ENCODE assay signal across 8 cellular contexts in the genomic region with DNA sequence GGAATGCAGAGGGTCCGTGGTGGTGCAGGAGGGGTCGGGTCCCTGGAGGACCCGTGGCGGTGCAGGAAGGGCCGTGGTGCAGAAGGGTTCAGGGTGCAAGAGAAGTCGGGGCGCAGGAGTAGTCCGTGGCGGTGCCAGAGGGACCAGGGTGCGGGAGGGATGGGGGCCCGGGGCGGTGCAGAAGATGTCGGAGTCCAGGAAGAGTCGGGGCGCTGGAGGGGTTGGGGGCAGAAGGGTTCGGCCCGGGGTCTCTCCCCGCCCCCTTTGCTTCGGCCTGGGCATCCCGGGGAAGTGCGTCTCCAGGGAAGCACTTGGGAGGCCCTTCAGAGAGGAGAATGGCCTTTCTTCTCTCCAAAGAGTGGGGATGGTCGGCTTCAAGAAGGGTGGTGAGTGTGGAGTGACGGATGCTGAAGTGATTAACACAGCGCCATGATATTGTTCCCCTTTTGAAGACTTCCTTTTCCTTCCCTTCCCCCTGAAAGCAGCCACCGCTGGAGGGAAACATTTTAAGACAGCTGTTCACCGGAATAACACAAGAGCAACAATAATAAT. TPM values are rescaled to one million over a fixed set of nuclear protein-coding genes. Genes with fewer than 3 reads are reported as not detected.
DNase-seq lines count a peak whose midpoint lies in the region; ATAC-seq lines count a peak whose summit lies in the region.

No MANE protein-coding gene starts in this region.

- H3K9me3 ChIP-seq in right cardiac atrium (ENCODE audit: control insufficient read depth, low read length) (no peaks in the 10 kb centered on the region), skeletal muscle satellite cell (replicated peaks; ENCODE audit: low read length) (no peaks in the 10 kb centered on the region)

- intact Hi-C loops in activated T-helper 1 cell treated with anti-CD3 and anti-CD28 coated beads, Interleukin-12 subunit alpha, Interleukin-12 subunit beta, Interleukin-2, Interleukin-4 antibody, amounts not matched to agents 30 ng/mL and 10 ng/mL and 1 ng/mL, durations not matched to agents 14 hours and 24 hours and 36 hours (cut with micrococcal nuclease), result loop anchor here (2.0 kb wide), 1 partner anchor 68 kb away; the partner anchor contains the start of gene GTPBP4
- intact Hi-C loops in right cardiac atrium (cut with DNase I), result no loop called here

- H3K4me3 Mint-ChIP-seq in activated T-helper 1 cell treated with anti-CD3 and anti-CD28 coated beads, Interleukin-12 subunit alpha, Interleukin-12 subunit beta, Interleukin-2, Interleukin-4 antibody, amounts not matched to agents 30 ng/mL and 10 ng/mL and 1 ng/mL, durations not matched to agents 14 hours and 24 hours and 36 hours, result peak overlapping the region; percentile 97

- H3K27me3 Mint-ChIP-seq in activated T-helper 1 cell treated with anti-CD3 and anti-CD28 coated beads, Interleukin-12 subunit alpha, Interleukin-12 subunit beta, Interleukin-2, Interleukin-4 antibody, amounts not matched to agents 30 ng/mL and 10 ng/mL and 1 ng/mL, durations not matched to agents 14 hours and 24 hours and 36 hours (ENCODE audit: insufficient read depth), result no peaks in the 10 kb centered on the region

- H3K4me1 ChIP-seq in right cardiac atrium (ENCODE audit: control insufficient read depth, insufficient read depth, low read length) (peaks cover 7% of the 10 kb centered on the region), skeletal muscle satellite cell (ENCODE audit: control insufficient read depth, insufficient read depth, low read length) (peaks cover 23% of the 10 kb centered on the region)

- ATAC-seq in GM18498 (IDR thresholded peaks at IDR 0.05; ENCODE audit: unreplicated experiment) (peak; percentile 2), HG03460 (IDR thresholded peaks at IDR 0.05; ENCODE audit: unreplicated experiment) (peak; percentile 14), right cardiac atrium (peak; percentile 19 to 54)

- DNase-seq in activated T-helper 1 cell treated with anti-CD3 and anti-CD28 coated beads, Interleukin-12 subunit alpha, Interleukin-12 subunit beta, Interleukin-2, Interleukin-4 antibody, amounts not matched to agents 30 ng/mL and 10 ng/mL and 1 ng/mL, durations not matched to agents 14 hours and 24 hours and 36 hours (ENCODE audit: low spot score), result no peak
- DNase-seq in right cardiac atrium (no peak), SK-N-DZ (ENCODE audit: low spot score) (no peak), GOT3 (lab: John Stamatoyannopoulos, UW) (no peak), DMS153 (lab: John Stamatoyannopoulos, UW) (no peak)

- peak overlapping the region; percentile 90 for H3K27ac Mint-ChIP-seq in activated T-helper 1 cell treated with anti-CD3 and anti-CD28 coated beads, Interleukin-12 subunit alpha, Interleukin-12 subunit beta, Interleukin-2, Interleukin-4 antibody, amounts not matched to agents 30 ng/mL and 10 ng/mL and 1 ng/mL, durations not matched to agents 14 hours and 24 hours and 36 hours

- H3K4me1 Mint-ChIP-seq in activated T-helper 1 cell treated with anti-CD3 and anti-CD28 coated beads, Interleukin-12 subunit alpha, Interleukin-12 subunit beta, Interleukin-2, Interleukin-4 antibody, amounts not matched to agents 30 ng/mL and 10 ng/mL and 1 ng/mL, durations not matched to agents 14 hours and 24 hours and 36 hours (ENCODE audit: low read depth), result peaks cover 79% of the 10 kb centered on the region

- H3K4me2 ChIP-seq in skeletal muscle satellite cell (ENCODE audit: low read length), result peak overlapping the region; percentile 87

- peak overlapping the region; percentile 59 for H3K27ac ChIP-seq in right cardiac atrium (ENCODE audit: low read length)

- peaks cover 20% of the 10 kb centered on the region for H3K36me3 ChIP-seq in skeletal muscle satellite cell (ENCODE audit: insufficient read depth, low read length)

- H3K36me3 Mint-ChIP-seq in activated T-helper 1 cell treated with anti-CD3 and anti-CD28 coated beads, Interleukin-12 subunit alpha, Interleukin-12 subunit beta, Interleukin-2, Interleukin-4 antibody, amounts not matched to agents 30 ng/mL and 10 ng/mL and 1 ng/mL, durations not matched to agents 14 hours and 24 hours and 36 hours (ENCODE audit: low read depth), result peaks cover 28% of the 10 kb centered on the region

- H3K27me3 ChIP-seq in right cardiac atrium (ENCODE audit: control insufficient read depth, insufficient read depth) (no peaks in the 10 kb centered on the region), skeletal muscle satellite cell (ENCODE audit: control insufficient read depth, insufficient read depth, low read length) (no peaks in the 10 kb centered on the region)

- H3K4me3 ChIP-seq in right cardiac atrium (ENCODE audit: low read length) (peak overlapping the region; percentile 56), skeletal muscle satellite cell (ENCODE audit: low read length) (peak overlapping the region; percentile 98)

- WGBS in right cardiac atrium, result 1% methylated on average over 26 of the region's 26 CpGs

- H3K9me3 Mint-ChIP-seq in activated T-helper 1 cell treated with anti-CD3 and anti-CD28 coated beads, Interleukin-12 subunit alpha, Interleukin-12 subunit beta, Interleukin-2, Interleukin-4 antibody, amounts not matched to agents 30 ng/mL and 10 ng/mL and 1 ng/mL, durations not matched to agents 14 hours and 24 hours and 36 hours, result no peaks in the 10 kb centered on the region

- H3K9ac ChIP-seq in skeletal muscle satellite cell (ENCODE audit: low read depth, low read length), result peak overlapping the region; percentile 100

RNA-seq across cellular contexts. Expression of gene WDR37, which starts 1.0 kb away (rescaled TPM):
- total RNA-seq in activated T-helper 1 cell treated with anti-CD3 and anti-CD28 coated beads, Interleukin-12 subunit alpha, Interleukin-12 subunit beta, Interleukin-2, Interleukin-4 antibody, amounts not matched to agents 30 ng/mL and 10 ng/mL and 1 ng/mL, durations not matched to agents 14 hours and 24 hours and 36 hours, result 19.9 and 21.1 TPM in 2 replicates
- total RNA-seq in right cardiac atrium, result 10 to 100 TPM; 29.0 to 35.6 (median 32.5) TPM
- polyA plus RNA-seq in right cardiac atrium, result 9.7 TPM
- 13.2 and 13.3 TPM in 2 replicates for total RNA-seq in skeletal muscle satellite cell (2012; rRNA removed)
- polyA plus RNA-seq in SK-N-DZ (2014; cell fraction: cytosol; rRNA removed), result 11.5 and 13.5 TPM in 2 replicates
- polyA plus RNA-seq in SK-N-DZ (2014; cell fraction: nucleus; rRNA removed), result 11.3 and 13.9 TPM in 2 replicates

RNA-seq across cellular contexts. Expression of gene IDI1, which starts 8.3 kb away (rescaled TPM):
- 76.0 and 78.9 TPM in 2 replicates for total RNA-seq in activated T-helper 1 cell treated with anti-CD3 and anti-CD28 coated beads, Interleukin-12 subunit alpha, Interleukin-12 subunit beta, Interleukin-2, Interleukin-4 antibody, amounts not matched to agents 30 ng/mL and 10 ng/mL and 1 ng/mL, durations not matched to agents 14 hours and 24 hours and 36 hours
- 10 to 100 TPM; 14.6 to 30.3 (median 20.0) TPM for total RNA-seq in right cardiac atrium
- 26.7 TPM for polyA plus RNA-seq in right cardiac atrium
- total RNA-seq in skeletal muscle satellite cell (2012; rRNA removed), result 39.5 and 86.9 TPM in 2 replicates
- 249 and 253 TPM in 2 replicates for polyA plus RNA-seq in SK-N-DZ (2014; cell fraction: cytosol; rRNA removed)
- 208 TPM in 2 replicates for polyA plus RNA-seq in SK-N-DZ (2014; cell fraction: nucleus; rRNA removed)

RNA-seq across cellular contexts. Expression of gene IDI2, which starts 31.5 kb away (rescaled TPM):
- total RNA-seq in activated T-helper 1 cell treated with anti-CD3 and anti-CD28 coated beads, Interleukin-12 subunit alpha, Interleukin-12 subunit beta, Interleukin-2, Interleukin-4 antibody, amounts not matched to agents 30 ng/mL and 10 ng/mL and 1 ng/mL, durations not matched to agents 14 hours and 24 hours and 36 hours, result not detected in 2 replicates
- under 1 TPM in 2 of 4 donors, not detected in 2; 0.23 to 0.29 TPM for total RNA-seq in right cardiac atrium
- 0.23 TPM for polyA plus RNA-seq in right cardiac atrium
- not detected in 2 replicates for total RNA-seq in skeletal muscle satellite cell (2012; rRNA removed)
- polyA plus RNA-seq in SK-N-DZ (2014; cell fraction: cytosol; rRNA removed), result not detected in 2 replicates
- polyA plus RNA-seq in SK-N-DZ (2014; cell fraction: nucleus; rRNA removed), result not detected in 2 replicates
